In genomic region chr4:122766950-122767349, GRCh38 we compare ENCODE assay signal across 2 cellular contexts.
A peak's percentile ranks its signal among the peaks of the same experiment; 100 is the strongest.
TF ChIP-seq lines count a peak whose summit lies in the region.

No MANE protein-coding gene starts in this region.

TF ChIP-seq in K562, 482 proteins besides CTCF, POLR2A, EP300 and RAD21 (continued from another document and continues in another):
- TF ChIP-seq SMAD2 (IDR thresholded peaks at IDR 0.05; ENCODE audit: low read depth, low read length): no peak
- no peak for TF ChIP-seq ZNF444 (CRISPR knock-in tag; IDR thresholded peaks at IDR 0.05)
- TF ChIP-seq C11orf30 (IDR thresholded peaks at IDR 0.05; ENCODE audit: low read depth): no peak
- no peak for TF ChIP-seq POU5F1 (IDR thresholded peaks at IDR 0.05; ENCODE audit: borderline replicate concordance, low read depth, low read length, partially characterized antibody)
- peak; percentile 35; the same call in 1 of the 2 replicates for TF ChIP-seq CREB1 (IDR thresholded peaks at IDR 0.05)
- no peak for TF ChIP-seq CREB1 (CRISPR knock-in tag; IDR thresholded peaks at IDR 0.05)
- peak; percentile 21; the same call in 1 of the 2 replicates for TF ChIP-seq ZBTB2 (IDR thresholded peaks at IDR 0.05)
- TF ChIP-seq RBM22 (IDR thresholded peaks at IDR 0.05; ENCODE audit: low read depth, low read length, poor library complexity, severe bottlenecking): no peak
- peak; percentile 44; the same call in 1 of the 2 replicates for TF ChIP-seq ZNF592 (IDR thresholded peaks at IDR 0.05)
- TF ChIP-seq TCF3 (CRISPR knock-in tag; IDR thresholded peaks at IDR 0.05): peak; percentile 81
- TF ChIP-seq MBD1 (CRISPR knock-in tag; IDR thresholded peaks at IDR 0.05): no peak
- TF ChIP-seq RBM25 (IDR thresholded peaks at IDR 0.05; ENCODE audit: low read depth, low read length, severe bottlenecking): no peak
- TF ChIP-seq MTA3 (IDR thresholded peaks at IDR 0.05; ENCODE audit: borderline replicate concordance): peak; percentile 37; the same call in 1 of the 2 replicates
- TF ChIP-seq ATF4 (CRISPR knock-in tag; IDR thresholded peaks at IDR 0.05): no peak
- no peak for TF ChIP-seq BRCA1 (IDR thresholded peaks at IDR 0.05)
- TF ChIP-seq BRCA1 (CRISPR knock-in tag; IDR thresholded peaks at IDR 0.05): no peak
- peak; percentile 44 for TF ChIP-seq MEIS2 (IDR thresholded peaks at IDR 0.05; ENCODE audit: partially characterized antibody)
- TF ChIP-seq BRD4 (IDR thresholded peaks at IDR 0.05): no peak
- TF ChIP-seq DNMT1 (IDR thresholded peaks at IDR 0.05): no peak
- TF ChIP-seq ELF2 (CRISPR knock-in tag; IDR thresholded peaks at IDR 0.05): no peak
- TF ChIP-seq CREB5 (CRISPR knock-in tag; IDR thresholded peaks at IDR 0.05): no peak
- TF ChIP-seq DDX20 (tag; IDR thresholded peaks at IDR 0.05; ENCODE audit: low read depth): no peak

TF ChIP-seq in HepG2, 621 proteins besides CTCF, POLR2A, EP300 and RAD21 (continued from another document and continues in another):
- TF ChIP-seq TFE3 (CRISPR knock-in tag; IDR thresholded peaks at IDR 0.05) (no peak), PHB2 (IDR thresholded peaks at IDR 0.05; ENCODE audit: partially characterized antibody) (no peak), ZNF253 (CRISPR knock-in tag; IDR thresholded peaks at IDR 0.05; ENCODE audit: borderline replicate concordance) (no peak), ZNF18 (CRISPR knock-in tag; IDR thresholded peaks at IDR 0.05; ENCODE audit: insufficient replicate concordance) (peak; percentile 68), HNF1A (IDR thresholded peaks at IDR 0.05; ENCODE audit: low read depth) (peak; percentile 69), HNF1A (CRISPR knock-in tag; IDR thresholded peaks at IDR 0.05; ENCODE audit: borderline replicate concordance) (peak; percentile 40; the same call in 1 of the 2 replicates), ZNF777 (CRISPR knock-in tag; IDR thresholded peaks at IDR 0.05) (no peak), ZNF788 (CRISPR knock-in tag; IDR thresholded peaks at IDR 0.05; ENCODE audit: borderline replicate concordance) (peak; percentile 49; the same call in 1 of the 2 replicates), HMG20A (CRISPR knock-in tag; IDR thresholded peaks at IDR 0.05; ENCODE audit: borderline replicate concordance) (peak; percentile 75; the same call in 1 of the 2 replicates), ETV5 (CRISPR knock-in tag; IDR thresholded peaks at IDR 0.05; ENCODE audit: borderline replicate concordance) (peak; percentile 29; the same call in 1 of the 2 replicates), NFKB2 (CRISPR knock-in tag; IDR thresholded peaks at IDR 0.05; ENCODE audit: borderline replicate concordance) (no peak), ATF7 (IDR thresholded peaks at IDR 0.05) (no peak), ATF7 (CRISPR knock-in tag; IDR thresholded peaks at IDR 0.05) (no peak; the same call in 1 of the 2 replicates), CCDC6 (CRISPR knock-in tag; IDR thresholded peaks at IDR 0.05) (no peak; the same call in 1 of the 2 replicates), GFI1 (CRISPR knock-in tag; IDR thresholded peaks at IDR 0.05; ENCODE audit: borderline replicate concordance) (0 out of 2 replicates have a peak, but pooled peaks have one; percentile 23), DZIP1 (CRISPR knock-in tag; IDR thresholded peaks at IDR 0.05) (no peak), ZNF20 (CRISPR knock-in tag; IDR thresholded peaks at IDR 0.05) (no peak), ONECUT2 (CRISPR knock-in tag; IDR thresholded peaks at IDR 0.05) (no peak), ZNF691 (CRISPR knock-in tag; IDR thresholded peaks at IDR 0.05; ENCODE audit: borderline replicate concordance, low read depth) (peak; percentile 69; the same call in 1 of the 2 replicates), ZBTB40 (IDR thresholded peaks at IDR 0.05) (no peak), ZBTB40 (CRISPR knock-in tag; IDR thresholded peaks at IDR 0.05) (no peak; the same call in 1 of the 2 replicates), ZMYM3 (CRISPR knock-in tag; IDR thresholded peaks at IDR 0.05) (peak; percentile 93), MEIS2 (CRISPR knock-in tag; IDR thresholded peaks at IDR 0.05) (0 out of 2 replicates have a peak, but pooled peaks have one; percentile 43), RFX1 (IDR thresholded peaks at IDR 0.05) (no peak), GRHL1 (CRISPR knock-in tag; conservative IDR thresholded peaks at IDR 0.05) (no peak)
